ENCODE assay signal across 12 cellular contexts in genomic region chr19:1073063-1073955, GRCh38. TPM values are rescaled to one million over a fixed set of nuclear protein-coding genes. Genes with fewer than 3 reads are reported as not detected.
DNase-seq lines count a peak whose midpoint lies in the region; ATAC-seq and TF ChIP-seq lines count a peak whose summit lies in the region.
"Had no signal": no experiment of that assay in that cellular context is flagged by ENCODE, and none has a peak within 500 bp of the region (broad histone marks: within the 10 kb centered on the region; RNA-seq: fewer than 3 reads in every experiment).

No MANE protein-coding gene starts in this region.

- POLR2A ChIA-PET in activated CD4-positive, alpha-beta T cell treated with anti-CD3 and anti-CD28 coated beads, Interleukin-2, amount 10 ng/mL, durations not matched to agents 7 days and 5 days (lab: Charles Lee): no interaction called here

- CTCF ChIA-PET in activated CD4-positive, alpha-beta T cell treated with anti-CD3 and anti-CD28 coated beads, Interleukin-2, amount 10 ng/mL, durations not matched to agents 7 days and 5 days (lab: Charles Lee): interaction anchor here (1.5 to 9.3 kb wide), 3 partner anchors 7 to 9 kb away, joined by 5 to 72 read pairs (median 8); partner anchors contain the start of gene ARHGAP45
- CTCF ChIA-PET in mammary epithelial cell (lab: Charles Lee; ENCODE audit: low non-redundant PET): no interaction called here

- peaks cover 8% of the 10 kb centered on the region for H4K20me1 ChIP-seq in Loucy (ENCODE audit: insufficient read depth, low read length, poor library complexity, severe bottlenecking)
- H4K20me1 ChIP-seq in mammary epithelial cell (ENCODE audit: insufficient read depth, low read length): no peaks in the 10 kb centered on the region

- H3K4me2 ChIP-seq in Loucy (ENCODE audit: low read depth, low read length, poor library complexity, severe bottlenecking): peak overlapping the region; percentile 76
- no peak overlapping the region for H3K4me2 ChIP-seq in mammary epithelial cell (ENCODE audit: insufficient read depth, low read depth, low read length)

- no peak for ATAC-seq in sciatic nerve

- no peaks in the 10 kb centered on the region for H3K27me3 Mint-ChIP-seq in activated CD4-positive, alpha-beta T cell treated with anti-CD3 and anti-CD28 coated beads, Interleukin-2, amount 10 ng/mL, durations not matched to agents 7 days and 5 days
- no peaks in the 10 kb centered on the region for H3K27me3 Mint-ChIP-seq in activated naive CD8-positive, alpha-beta T cell treated with anti-CD3 and anti-CD28 coated beads for 36 hours

- WGBS in mammary epithelial cell (ENCODE audit: low coverage, missing lambda C conversion rate): 96% methylated on average over 26 of the region's 30 CpGs

- H3K9me3 ChIP-seq in Loucy (ENCODE audit: insufficient read depth, low read depth, low read length): no peaks in the 10 kb centered on the region
- H3K9me3 ChIP-seq in mammary epithelial cell (replicated peaks; ENCODE audit: insufficient read depth, low read length): no peaks in the 10 kb centered on the region
- H3K9me3 ChIP-seq: heart left ventricle had no signal

- H3K27ac ChIP-seq in mammary epithelial cell (ENCODE audit: insufficient read depth, low read depth, low read length): no peak overlapping the region

- H3K4me1 ChIP-seq in Loucy (ENCODE audit: insufficient read depth, low read length, poor library complexity, severe bottlenecking) (peaks cover 47% of the 10 kb centered on the region), mammary epithelial cell (ENCODE audit: insufficient read depth, low read length) (peaks cover 13% of the 10 kb centered on the region)

- H3K4me1 Mint-ChIP-seq in activated CD4-positive, alpha-beta T cell treated with anti-CD3 and anti-CD28 coated beads, Interleukin-2, amount 10 ng/mL, durations not matched to agents 7 days and 5 days: peaks cover 51% of the 10 kb centered on the region
- peaks cover 57% of the 10 kb centered on the region for H3K4me1 Mint-ChIP-seq in activated naive CD8-positive, alpha-beta T cell treated with anti-CD3 and anti-CD28 coated beads for 36 hours

- no peaks in the 10 kb centered on the region for H3K27me3 ChIP-seq in Loucy (ENCODE audit: insufficient read depth, low read length, poor library complexity, severe bottlenecking)
- H3K27me3 ChIP-seq in mammary epithelial cell (ENCODE audit: insufficient read depth, low read length): peaks cover 6% of the 10 kb centered on the region

- DNase-seq in activated CD4-positive, alpha-beta T cell treated with anti-CD3 and anti-CD28 coated beads, Interleukin-2, amount 10 ng/mL, durations not matched to agents 7 days and 5 days: no peak
- no peak for DNase-seq in activated CD4-positive, alpha-beta T cell treated with anti-CD3 and anti-CD28 coated beads, Interleukin-2, amount 50 U/mL, for 48 hours
- DNase-seq in activated naive CD8-positive, alpha-beta T cell treated with anti-CD3 and anti-CD28 coated beads for 36 hours: no peak
- peak; percentile 56 for DNase-seq in sciatic nerve (ENCODE audit: low spot score)
- DNase-seq in mammary epithelial cell: no peak
- no peak for DNase-seq in AML-193 (lab: John Stamatoyannopoulos, UW)
- no peak for DNase-seq in GOT3 (lab: John Stamatoyannopoulos, UW)
- DNase-seq: NCI-H226, SHP77 had no signal

- in situ Hi-C loops in mammary epithelial cell (cut with MboI; ENCODE audit: low sequenced_read_pairs in 2 of 2): no loop called here

- peaks cover 4% of the 10 kb centered on the region; the same call in 1 of the 2 replicates for H3F3A ChIP-seq in Loucy (ENCODE audit: low read depth)

- H3K9ac ChIP-seq in Loucy (ENCODE audit: low read depth, low read length, poor library complexity, severe bottlenecking): no peak overlapping the region
- H3K9ac ChIP-seq in mammary epithelial cell (ENCODE audit: insufficient read depth, low read length): no peak overlapping the region

- peak overlapping the region; percentile 85 for H3K27ac Mint-ChIP-seq in activated CD4-positive, alpha-beta T cell treated with anti-CD3 and anti-CD28 coated beads, Interleukin-2, amount 10 ng/mL, durations not matched to agents 7 days and 5 days
- H3K27ac Mint-ChIP-seq in activated naive CD8-positive, alpha-beta T cell treated with anti-CD3 and anti-CD28 coated beads for 36 hours: peak overlapping the region; percentile 4

- peaks cover 41% of the 10 kb centered on the region for H3K79me2 ChIP-seq in Loucy (ENCODE audit: insufficient read depth, low read length)
- H3K79me2 ChIP-seq in mammary epithelial cell (ENCODE audit: insufficient read depth, low read length): no peaks in the 10 kb centered on the region

- no peak for TF ChIP-seq CTCF in Loucy (conservative IDR thresholded peaks at IDR 0.05; ENCODE audit: low read length)
- no peak for TF ChIP-seq CTCF in mammary epithelial cell (conservative IDR thresholded peaks at IDR 0.05 in 1 of 2, IDR thresholded peaks at IDR 0.05 in 1 of 2; ENCODE audit: extremely low read depth in 1 of 2, insufficient read depth in 1 of 2, low read depth in 1 of 2, low read length in 2 of 2)

- intact Hi-C loops in sciatic nerve (cut with DNase I) (no loop called here), mammary epithelial cell (cut with micrococcal nuclease) (no loop called here)

- no peaks in the 10 kb centered on the region for H3K9me2 ChIP-seq in Loucy (replicated peaks; ENCODE audit: low read depth, low read length)

- H3K4me3 ChIP-seq in Loucy (ENCODE audit: low read length, poor library complexity, severe bottlenecking) (no peak overlapping the region), mammary epithelial cell (replicated peaks in 1 of 3; ENCODE audit: insufficient read depth in 1 of 3, low read depth in 2 of 3, low read length in 3 of 3) (no peak overlapping the region)
- H3K4me3 ChIP-seq: coronary artery had no signal

- H2AFZ ChIP-seq in Loucy (ENCODE audit: low read length): no peak overlapping the region
- no peak overlapping the region for H2AFZ ChIP-seq in mammary epithelial cell (ENCODE audit: low read depth, low read length)

- peak overlapping the region; percentile 40 for H3K4me3 Mint-ChIP-seq in activated CD4-positive, alpha-beta T cell treated with anti-CD3 and anti-CD28 coated beads, Interleukin-2, amount 10 ng/mL, durations not matched to agents 7 days and 5 days
- no peak overlapping the region for H3K4me3 Mint-ChIP-seq in activated naive CD8-positive, alpha-beta T cell treated with anti-CD3 and anti-CD28 coated beads for 36 hours

- dilution Hi-C loops in mammary epithelial cell (cut with HindIII; ENCODE audit: low sequenced_read_pairs): no loop called here

- peaks cover 67% of the 10 kb centered on the region for H3K36me3 Mint-ChIP-seq in activated CD4-positive, alpha-beta T cell treated with anti-CD3 and anti-CD28 coated beads, Interleukin-2, amount 10 ng/mL, durations not matched to agents 7 days and 5 days (ENCODE audit: low read depth)
- H3K36me3 Mint-ChIP-seq in activated naive CD8-positive, alpha-beta T cell treated with anti-CD3 and anti-CD28 coated beads for 36 hours: peaks cover 65% of the 10 kb centered on the region

- no peaks in the 10 kb centered on the region for H3K9me3 Mint-ChIP-seq in activated CD4-positive, alpha-beta T cell treated with anti-CD3 and anti-CD28 coated beads, Interleukin-2, amount 10 ng/mL, durations not matched to agents 7 days and 5 days
- no peaks in the 10 kb centered on the region for H3K9me3 Mint-ChIP-seq in activated naive CD8-positive, alpha-beta T cell treated with anti-CD3 and anti-CD28 coated beads for 36 hours

- H3K36me3 ChIP-seq in Loucy (ENCODE audit: insufficient read depth, low read length): no peaks in the 10 kb centered on the region; the same call in 1 of the 2 replicates
- no peaks in the 10 kb centered on the region for H3K36me3 ChIP-seq in mammary epithelial cell (ENCODE audit: insufficient read depth, low read length)

- no TSS peak for BruUV-seq in mammary epithelial cell (replicated peaks; lab: Mats Ljungman, UMichigan)

RNA-seq across cellular contexts. Expression of gene ARHGAP45, which starts 6.3 kb away (rescaled TPM):
- 100 to 1,000 TPM; 487 to 570 TPM for total RNA-seq in activated CD4-positive, alpha-beta T cell treated with anti-CD3 and anti-CD28 coated beads, Interleukin-2, amount 10 ng/mL, durations not matched to agents 7 days and 5 days
- 100 to 1,000 TPM; 113 to 122 TPM for total RNA-seq in activated naive CD8-positive, alpha-beta T cell treated with anti-CD3 and anti-CD28 coated beads for 36 hours
- 26.2 TPM for total RNA-seq in sciatic nerve
- total RNA-seq in mammary epithelial cell: 1 to 10 TPM in 1 of 2 donors, under 1 TPM in 1; 0.94 to 6.0 TPM
- polyA plus RNA-seq in mammary epithelial cell: 1.3 TPM
- polyA minus RNA-seq in mammary epithelial cell: 0.10 TPM

RNA-seq across cellular contexts. Expression of gene POLR2E, which starts 21.9 kb away (rescaled TPM):
- total RNA-seq in activated CD4-positive, alpha-beta T cell treated with anti-CD3 and anti-CD28 coated beads, Interleukin-2, amount 10 ng/mL, durations not matched to agents 7 days and 5 days: 100 to 1,000 TPM; 120 to 133 TPM
- total RNA-seq in activated naive CD8-positive, alpha-beta T cell treated with anti-CD3 and anti-CD28 coated beads for 36 hours: 100 to 1,000 TPM; 290 to 291 TPM
- 99.8 TPM for total RNA-seq in sciatic nerve
- 100 to 1,000 TPM in 1 of 2 donors, 10 to 100 TPM in 1; 63.7 to 233 TPM for total RNA-seq in mammary epithelial cell
- 258 TPM for polyA plus RNA-seq in mammary epithelial cell
- polyA minus RNA-seq in mammary epithelial cell: 118 TPM

RNA-seq across cellular contexts. Expression of gene GPX4, which starts 30.5 kb away (rescaled TPM):
- total RNA-seq in activated CD4-positive, alpha-beta T cell treated with anti-CD3 and anti-CD28 coated beads, Interleukin-2, amount 10 ng/mL, durations not matched to agents 7 days and 5 days: 100 to 1,000 TPM; 106 to 114 TPM
- 100 to 1,000 TPM; 225 to 231 TPM for total RNA-seq in activated naive CD8-positive, alpha-beta T cell treated with anti-CD3 and anti-CD28 coated beads for 36 hours
- total RNA-seq in sciatic nerve (239 TPM), mammary epithelial cell (100 to 1,000 TPM; 154 to 216 TPM)
- 357 TPM for polyA plus RNA-seq in mammary epithelial cell
- polyA minus RNA-seq in mammary epithelial cell: 97.5 TPM

RNA-seq across cellular contexts. Expression of gene ABCA7, which starts 33.4 kb away (rescaled TPM):
- 10 to 100 TPM; 75.9 to 87.5 TPM for total RNA-seq in activated CD4-positive, alpha-beta T cell treated with anti-CD3 and anti-CD28 coated beads, Interleukin-2, amount 10 ng/mL, durations not matched to agents 7 days and 5 days
- 10 to 100 TPM in 1 of 2 experiments, 1 to 10 TPM in 1; 9.8 to 11.2 TPM for total RNA-seq in activated naive CD8-positive, alpha-beta T cell treated with anti-CD3 and anti-CD28 coated beads for 36 hours
- total RNA-seq in sciatic nerve (17.3 TPM), mammary epithelial cell (10 to 100 TPM; 14.3 to 28.4 TPM)
- 7.4 TPM for polyA plus RNA-seq in mammary epithelial cell
- polyA minus RNA-seq in mammary epithelial cell: 21.8 TPM

RNA-seq across cellular contexts. Expression of gene CNN2, which starts 46.9 kb away (rescaled TPM):
- 100 to 1,000 TPM; 558 to 580 TPM for total RNA-seq in activated CD4-positive, alpha-beta T cell treated with anti-CD3 and anti-CD28 coated beads, Interleukin-2, amount 10 ng/mL, durations not matched to agents 7 days and 5 days
- total RNA-seq in activated naive CD8-positive, alpha-beta T cell treated with anti-CD3 and anti-CD28 coated beads for 36 hours: 10 to 100 TPM; 76.0 to 80.5 TPM
- total RNA-seq in sciatic nerve (120 TPM), mammary epithelial cell (100 to 1,000 TPM; 420 to 485 TPM)
- polyA plus RNA-seq in mammary epithelial cell: 287 TPM
- polyA minus RNA-seq in mammary epithelial cell: 688 TPM
